In genomic region chr10:5467634-5468255, GRCh38 we compare ENCODE assay signal across 24 cellular contexts. TPM values are rescaled to one million over a fixed set of nuclear protein-coding genes. Genes with fewer than 3 reads are reported as not detected.
DNase-seq lines count a peak whose midpoint lies in the region; ATAC-seq and TF ChIP-seq lines count a peak whose summit lies in the region.
"Had no signal": no experiment of that assay in that cellular context is flagged by ENCODE, and none has a peak within 500 bp of the region (broad histone marks: within the 10 kb centered on the region; RNA-seq: fewer than 3 reads in every experiment).

No MANE protein-coding gene starts in this region.

- no peaks in the 10 kb centered on the region for H3K27me3 ChIP-seq in Caco-2 (replicated peaks; ENCODE audit: control insufficient read depth, insufficient read depth, low read length)
- no peaks in the 10 kb centered on the region for H3K27me3 ChIP-seq in Karpas-422 (ENCODE audit: low read length)
- H3K27me3 ChIP-seq: brain microvascular endothelial cell, heart right ventricle, uterus had no signal

- H3K4me3 ChIP-seq in Caco-2 (ENCODE audit: low read depth, low read length) (no peak overlapping the region), Karpas-422 (ENCODE audit: low read length) (no peak overlapping the region)
- H3K4me3 ChIP-seq: heart right ventricle, prostate gland, uterus had no signal

- DNase-seq in Caco-2 (peak; percentile 40 to 68), endothelial cell (ENCODE audit: low spot score) (no peak), left lobe of liver (ENCODE audit: low spot score) (no peak), renal cortical epithelial cell (ENCODE audit: low read depth) (peak; percentile 53), DMS153 (lab: John Stamatoyannopoulos, UW) (no peak), Karpas-422 (no peak), DMS114 treated with DMSO at 0.1 percent for 48 hours (lab: John Stamatoyannopoulos, UW; ENCODE audit: unreplicated experiment) (no peak)
- DNase-seq: activated CD4-positive, alpha-beta T cell treated with anti-CD3 and anti-CD28 coated beads, Interleukin-2, amount 50 U/mL, for 48 hours; activated T-cell treated with anti-CD3 and anti-CD28 coated beads, Interleukin-2, amount 50 U/mL, for 24 hours; brain microvascular endothelial cell; DND-41; heart right ventricle; KG1; left cardiac atrium; NCI-H1105 treated with DMSO at 0.1 percent for 48 hours; NK-92 treated with Interleukin-12 subunit alpha and Interleukin-12 subunit beta, amount 100 ng/mL, for 24 hours; uterus had no signal

- H3K27ac Mint-ChIP-seq in Caco-2 (ENCODE audit: unreplicated experiment), result peak overlapping the region; percentile 53
- peak overlapping the region; percentile 67 for H3K27ac Mint-ChIP-seq in endothelial cell (ENCODE audit: unreplicated experiment)
- H3K27ac Mint-ChIP-seq: activated naive CD4-positive, alpha-beta T cell treated with anti-CD3 and anti-CD28 coated beads, Interleukin-2, amount 50 U/mL, for 72 hours; activated T-cell treated with anti-CD3 and anti-CD28 coated beads, Interleukin-2, amount 50 U/mL, for 24 hours; CD14-positive monocyte; dendritic cell treated with granulocyte-macrophage colony-stimulating factor and Interleukin-4, amounts not matched to agents 40 ng/mL and 50 ng/mL, for 4 days had no signal

- H3K36me3 ChIP-seq in Caco-2 (ENCODE audit: control insufficient read depth, insufficient read depth, low read length) (no peaks in the 10 kb centered on the region), Karpas-422 (ENCODE audit: insufficient read depth, low read length) (no peaks in the 10 kb centered on the region)
- H3K36me3 ChIP-seq: brain microvascular endothelial cell, heart right ventricle, prostate gland, uterus had no signal

- H3K36me3 Mint-ChIP-seq in Caco-2 (ENCODE audit: insufficient read depth, unreplicated experiment), result peaks cover 22% of the 10 kb centered on the region
- H3K36me3 Mint-ChIP-seq in endothelial cell (ENCODE audit: low read depth, unreplicated experiment), result peaks cover 18% of the 10 kb centered on the region
- H3K36me3 Mint-ChIP-seq: activated naive CD4-positive, alpha-beta T cell treated with anti-CD3 and anti-CD28 coated beads, Interleukin-2, amount 50 U/mL, for 72 hours; CD14-positive monocyte had no signal

- peak; percentile 11 for ATAC-seq in left lobe of liver
- ATAC-seq in GM18868 (IDR thresholded peaks at IDR 0.05; ENCODE audit: unreplicated experiment), result no peak
- ATAC-seq: activated naive CD4-positive, alpha-beta T cell treated with anti-CD3 and anti-CD28 coated beads, Interleukin-2, amount 50 U/mL, for 72 hours had no signal

- no peak overlapping the region for H3K27ac ChIP-seq in Karpas-422 (ENCODE audit: low read length)
- H3K27ac ChIP-seq: brain microvascular endothelial cell, heart right ventricle had no signal

- BruUV-seq in Caco-2 (replicated peaks; lab: Mats Ljungman, UMichigan), result no TSS peak

- H2AFZ ChIP-seq in Karpas-422 (ENCODE audit: low read length), result no peak overlapping the region

- no peaks in the 10 kb centered on the region for H3K9me3 Mint-ChIP-seq in Caco-2 (ENCODE audit: unreplicated experiment)
- peaks cover 4% of the 10 kb centered on the region for H3K9me3 Mint-ChIP-seq in endothelial cell (ENCODE audit: unreplicated experiment)
- H3K9me3 Mint-ChIP-seq: activated naive CD4-positive, alpha-beta T cell treated with anti-CD3 and anti-CD28 coated beads, Interleukin-2, amount 50 U/mL, for 72 hours; activated T-cell treated with anti-CD3 and anti-CD28 coated beads, Interleukin-2, amount 50 U/mL, for 24 hours; dendritic cell treated with granulocyte-macrophage colony-stimulating factor and Interleukin-4, amounts not matched to agents 40 ng/mL and 50 ng/mL, for 4 days had no signal

- H3K27me3 Mint-ChIP-seq in Caco-2 (ENCODE audit: insufficient read depth, unreplicated experiment) (no peaks in the 10 kb centered on the region), endothelial cell (ENCODE audit: unreplicated experiment) (peaks cover 14% of the 10 kb centered on the region)
- H3K27me3 Mint-ChIP-seq: activated T-cell treated with anti-CD3 and anti-CD28 coated beads, Interleukin-2, amount 50 U/mL, for 24 hours had no signal

- H3K4me1 Mint-ChIP-seq in Caco-2 (ENCODE audit: low read depth, unreplicated experiment) (peaks cover 20% of the 10 kb centered on the region), endothelial cell (ENCODE audit: unreplicated experiment) (peaks cover 38% of the 10 kb centered on the region)
- H3K4me1 Mint-ChIP-seq: CD14-positive monocyte had no signal

- POLR2A ChIA-PET in Caco-2 (lab: Charles Lee), result interaction anchor here (0.9 to 1.0 kb wide), 2 partner anchors 17 to 152 kb away, joined by 3 read pairs; no protein-coding TSS in a partner anchor

- H3K4me3 Mint-ChIP-seq in Caco-2 (ENCODE audit: unreplicated experiment) (no peak overlapping the region), endothelial cell (ENCODE audit: unreplicated experiment) (no peak overlapping the region)
- H3K4me3 Mint-ChIP-seq: activated T-cell treated with anti-CD3 and anti-CD28 coated beads, Interleukin-2, amount 50 U/mL, for 24 hours; CD14-positive monocyte; dendritic cell treated with granulocyte-macrophage colony-stimulating factor and Interleukin-4, amounts not matched to agents 40 ng/mL and 50 ng/mL, for 4 days had no signal

- H3K9me3 ChIP-seq in Caco-2, result no peaks in the 10 kb centered on the region
- no peaks in the 10 kb centered on the region for H3K9me3 ChIP-seq in Karpas-422 (ENCODE audit: low read length)
- H3K9me3 ChIP-seq: prostate gland had no signal

- TF ChIP-seq CTCF in Caco-2 (IDR thresholded peaks at IDR 0.05; ENCODE audit: insufficient read depth in 1 of 2, low read depth in 1 of 2, low read length in 1 of 2, severe bottlenecking in 1 of 2, unreplicated experiment in 1 of 2), result no peak
- TF ChIP-seq CTCF in endothelial cell (IDR thresholded peaks at IDR 0.05; ENCODE audit: unreplicated experiment), result no peak

- H3K4me2 ChIP-seq in Karpas-422 (ENCODE audit: low read depth, low read length, poor library complexity, severe bottlenecking), result no peak overlapping the region

- H3K4me1 ChIP-seq in Caco-2 (peaks cover 30% of the 10 kb centered on the region), Karpas-422 (ENCODE audit: low read length) (peaks cover 9% of the 10 kb centered on the region)
- H3K4me1 ChIP-seq: heart right ventricle had no signal

- no peaks in the 10 kb centered on the region for H4K20me1 ChIP-seq in Karpas-422 (ENCODE audit: insufficient read depth, low read depth, low read length)

- H3K9ac ChIP-seq in Karpas-422 (ENCODE audit: low read length), result no peak overlapping the region

- intact Hi-C loops in Caco-2 (cut with micrococcal nuclease; ENCODE audit: unreplicated experiment), result loop anchor here (2.0 kb wide), 2 partner anchors 17 to 21 kb away; no protein-coding TSS in a partner anchor

- CTCF ChIA-PET in Caco-2 (lab: Charles Lee), result interaction anchor here (1.2 to 2.3 kb wide), 5 partner anchors 21 to 162 kb away, joined by 3 to 10 read pairs (median 5); no protein-coding TSS in a partner anchor

- H3K9me2 ChIP-seq in Karpas-422 (replicated peaks; ENCODE audit: insufficient read depth, low read length), result no peaks in the 10 kb centered on the region

- no peaks in the 10 kb centered on the region for H3K79me2 ChIP-seq in Karpas-422 (ENCODE audit: low read length)

RNA-seq across cellular contexts. Expression of gene CALML5, which starts 31.6 kb away (rescaled TPM):
- total RNA-seq in Caco-2 (2022), result not detected in 2 replicates
- total RNA-seq in endothelial cell (ENCODE audit: unreplicated experiment), result not detected
- not detected for total RNA-seq in left lobe of liver
- total RNA-seq in renal cortical epithelial cell, result not detected in 2 replicates
- not detected in 2 replicates for total RNA-seq in Karpas-422 (2014; rRNA removed; shearing (Covaris generic); ENCODE audit: low replicate concordance)
- total RNA-seq: activated naive CD4-positive, alpha-beta T cell treated with anti-CD3 and anti-CD28 coated beads, Interleukin-2, amount 50 U/mL, for 72 hours; H7; heart right ventricle; left cardiac atrium; myocyte; uterus had no signal

RNA-seq across cellular contexts. Expression of gene NET1, which starts 55.4 kb away (rescaled TPM):
- 149 and 175 TPM in 2 replicates for total RNA-seq in Caco-2 (2022)
- total RNA-seq in endothelial cell (ENCODE audit: unreplicated experiment), result 57.7 TPM
- 58.9 TPM for total RNA-seq in left lobe of liver
- 39.6 and 109 TPM in 2 replicates for total RNA-seq in renal cortical epithelial cell
- total RNA-seq in Karpas-422 (2014; rRNA removed; shearing (Covaris generic); ENCODE audit: low replicate concordance), result 37.2 and 39.1 TPM in 2 replicates

RNA-seq across cellular contexts. Expression of gene CALML3, which starts 57.0 kb away (rescaled TPM):
- 0.18 TPM in 1 of 2 replicates, not detected in the other for total RNA-seq in Caco-2 (2022)
- total RNA-seq in endothelial cell (ENCODE audit: unreplicated experiment), result not detected
- not detected for total RNA-seq in left lobe of liver
- total RNA-seq in renal cortical epithelial cell, result not detected in 2 replicates
- not detected in 2 replicates for total RNA-seq in Karpas-422 (2014; rRNA removed; shearing (Covaris generic); ENCODE audit: low replicate concordance)
- total RNA-seq: activated naive CD4-positive, alpha-beta T cell treated with anti-CD3 and anti-CD28 coated beads, Interleukin-2, amount 50 U/mL, for 72 hours; H7; heart right ventricle; left cardiac atrium; myocyte; uterus had no signal

Comparison
In these comparisons a context has a peak if more than half of its experiments do, and no peak if none do; other contexts are left out.
1. DNase-seq: peak in Caco-2 (2 of 2) and renal cortical epithelial cell (single experiment); none in endothelial cell (single experiment), left lobe of liver (single experiment), DMS153 (single experiment), Karpas-422 (single experiment) and DMS114 treated with DMSO at 0.1 percent for 48 hours (single experiment).